Comparison of ENCODE assay signal across 8 cellular contexts in the genomic region with DNA sequence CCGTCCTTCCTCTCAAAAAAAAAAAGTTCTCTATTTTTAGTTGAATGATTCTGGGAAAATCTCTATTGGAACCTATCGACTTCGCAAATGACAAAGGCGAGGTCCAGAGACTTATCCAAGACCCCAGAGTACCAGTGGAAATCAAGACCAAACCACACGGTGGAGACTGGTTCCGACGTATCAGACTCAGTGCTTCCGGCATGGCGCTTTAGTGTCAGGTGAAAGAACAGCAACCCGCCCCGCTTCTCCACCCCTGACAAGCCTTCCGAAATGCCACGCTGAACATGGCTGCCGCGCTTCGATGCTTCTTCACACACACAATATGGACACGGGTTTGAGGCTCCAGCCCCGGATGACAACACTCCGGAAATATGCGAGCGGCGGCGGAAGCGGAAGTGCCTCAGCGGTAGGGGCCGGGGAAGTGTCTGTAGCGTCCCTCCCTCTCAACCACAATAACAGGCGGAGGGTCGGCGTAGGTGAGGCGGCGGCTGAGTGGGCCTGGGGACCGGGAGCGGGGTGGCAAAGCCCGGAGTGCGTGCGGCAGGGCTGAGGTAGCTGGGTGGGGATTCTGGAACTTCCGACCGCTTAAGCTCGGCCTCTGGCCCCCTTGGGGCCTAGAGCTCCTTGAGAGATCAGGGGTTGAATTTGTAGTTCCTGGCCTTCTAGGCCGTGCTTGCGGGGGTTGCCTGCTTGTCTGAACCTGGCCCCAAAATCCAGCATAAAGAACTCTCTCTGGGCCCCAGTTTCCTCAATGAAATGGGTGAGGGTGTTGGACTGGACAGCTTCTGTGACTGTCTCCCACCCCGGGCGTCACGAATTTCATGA. TPM values are rescaled to one million over a fixed set of nuclear protein-coding genes. Genes with fewer than 3 reads are reported as not detected.
DNase-seq lines count a peak whose midpoint lies in the region; ATAC-seq and TF ChIP-seq lines count a peak whose summit lies in the region.

FBXO38 (plus strand) TSS at position 395 of the 825 bp plus-strand sequence. CDS start 10,819 bp downstream, outside the sequence.

- peaks cover 16 to 22% of the 10 kb centered on the region in 2 donors for H3K36me3 Mint-ChIP-seq in CD14-positive monocyte

- intact Hi-C loops in CD14-positive monocyte (cut with micrococcal nuclease): loop anchor here in 1 of 2 donors (2.0 to 5.0 kb wide), 2 partner anchors 19 to 196 kb away; no protein-coding TSS in a partner anchor

- peak; percentile 96 for ATAC-seq in GM19351 (IDR thresholded peaks at IDR 0.05; ENCODE audit: unreplicated experiment)
- ATAC-seq in HG03521 (IDR thresholded peaks at IDR 0.05; ENCODE audit: unreplicated experiment): peak; percentile 98

- H3K27ac Mint-ChIP-seq in CD14-positive monocyte: peak within 1 kb of the TSS; percentile 95 to 99 (median 98)

- TF ChIP-seq CTCF in CD14-positive monocyte (IDR thresholded peaks at IDR 0.05): no peak

- peak within 1 kb of the TSS; percentile 88 to 97 for H3K4me3 Mint-ChIP-seq in CD14-positive monocyte

- peak; percentile 96 for DNase-seq in CD14-positive monocyte (ENCODE audit: low spot score)
- peak; percentile 98 for DNase-seq in NCI-H748 (lab: John Stamatoyannopoulos, UW; ENCODE audit: unreplicated experiment)
- peak; percentile 96 for DNase-seq in activated CD4-positive, alpha-beta T cell treated with anti-CD3 and anti-CD28 coated beads, Interleukin-2, amount 50 U/mL, for 1 hour
- peak; percentile 98 for DNase-seq in dedifferentiated amniotic fluid mesenchymal stem cell (ENCODE audit: extremely low spot score)
- DNase-seq in left kidney (ENCODE audit: low read depth, low spot score): peak; percentile 99
- DNase-seq in stimulated activated CD4-positive, alpha-beta T cell treated with anti-CD3 and anti-CD28 coated beads, Interleukin-2, amount 100 ng/mL, for 24 hours: peak; percentile 94 to 96

- H3K4me1 Mint-ChIP-seq in CD14-positive monocyte: peaks cover 46% of the 10 kb centered on the region

- H3K27me3 Mint-ChIP-seq in CD14-positive monocyte (ENCODE audit: low read depth in 3 of 3): peaks cover 0 to 4% (median 2%) of the 10 kb centered on the region in 3 donors

- H3K9me3 Mint-ChIP-seq in CD14-positive monocyte: peaks cover 1 to 8% (median 6%) of the 10 kb centered on the region in 7 donors

RNA-seq across cellular contexts. Expression of gene FBXO38, which starts in this region (rescaled TPM):
- polyA plus RNA-seq in CD14-positive monocyte: 10 to 100 TPM in 1 of 2 donors, 1 to 10 TPM in 1; 6.8 to 14.8 TPM

Comparison
In these comparisons a context has a peak if more than half of its experiments do, and no peak if none do; other contexts are left out.
1. Peak in every context shown above with its lines: DNase-seq and ATAC-seq.